Comparison of ENCODE assay signal across 8 cellular contexts in genomic region chr1:228141871-228142615, GRCh38. TPM values are rescaled to one million over a fixed set of nuclear protein-coding genes. Genes with fewer than 3 reads are reported as not detected.
DNase-seq lines count a peak whose midpoint lies in the region; ATAC-seq, FAIRE-seq and TF ChIP-seq lines count a peak whose summit lies in the region.

No MANE protein-coding gene starts in this region.

- H3K36me3 ChIP-seq in H7 (replicated peaks; ENCODE audit: control insufficient read depth, insufficient read depth, low read length) (no peaks in the 10 kb centered on the region), small intestine (ENCODE audit: control insufficient read depth in 2 of 2, insufficient read depth in 2 of 2, low read length in 2 of 2) (no peaks in the 10 kb centered on the region)

- peak overlapping the region; percentile 94 to 96 (median 95) for H3K4me3 Mint-ChIP-seq in T-cell

- H3K4me1 Mint-ChIP-seq in T-cell, result peaks cover 41 to 47% (median 46%) of the 10 kb centered on the region in 3 donors

- H3K4me3 ChIP-seq in H7 (ENCODE audit: insufficient read depth, low read depth, low read length) (no peak overlapping the region), fibroblast of pulmonary artery (replicated peaks; ENCODE audit: low read depth, low read length) (peak overlapping the region; percentile 91), small intestine (ENCODE audit: low read depth in 1 of 2, low read length in 2 of 2) (peak overlapping the region in 1 of 2 donors; percentile 81)

- FAIRE-seq in small intestine (lab: Jason Lieb, UNC), result no peak

- CTCF ChIA-PET in T-cell (lab: Charles Lee), result interaction anchor here in 1 of 2 donors (2.1 kb wide), 1 partner anchor 24 kb away, joined by 15 read pairs; the partner anchor contains the start of gene IBA57

- POLR2A ChIA-PET in T-cell (lab: Charles Lee), result interaction anchor here in 1 of 2 donors (0.6 kb wide), 1 partner anchor 21 kb away, joined by 4 read pairs; no protein-coding TSS in a partner anchor

- H3K9me3 ChIP-seq in small intestine (ENCODE audit: control insufficient read depth, low read depth), result no peaks in the 10 kb centered on the region

- no peaks in the 10 kb centered on the region for H3K27me3 Mint-ChIP-seq in T-cell

- H3K4me1 ChIP-seq in small intestine (ENCODE audit: control insufficient read depth in 2 of 2, insufficient read depth in 1 of 2, low read depth in 1 of 2, low read length in 1 of 2), result peaks cover 9 to 13% of the 10 kb centered on the region in 2 donors

- ATAC-seq in T-cell (replicated peaks in 1 of 4) (no peak), GM18502 (IDR thresholded peaks at IDR 0.05; ENCODE audit: poor library complexity, unreplicated experiment) (no peak), HG03439 (IDR thresholded peaks at IDR 0.05; ENCODE audit: unreplicated experiment) (no peak), HG03159 (IDR thresholded peaks at IDR 0.05; ENCODE audit: unreplicated experiment) (no peak)

- H3K27me3 ChIP-seq in H7 (ENCODE audit: control insufficient read depth, insufficient read depth, low read length) (no peaks in the 10 kb centered on the region), small intestine (ENCODE audit: control insufficient read depth in 2 of 2, insufficient read depth in 2 of 2, low read length in 2 of 2) (no peaks in the 10 kb centered on the region)

- peaks cover 3% of the 10 kb centered on the region for H3K36me3 Mint-ChIP-seq in T-cell

- H3K27ac Mint-ChIP-seq in T-cell, result peak overlapping the region; percentile 95 to 98

- no peaks in the 10 kb centered on the region for H3K9me3 Mint-ChIP-seq in T-cell

- DNase-seq in H7 (peak; percentile 43), T-cell (peak in 2 of 34 experiments; percentile 11 to 29), fibroblast of pulmonary artery (ENCODE audit: low read depth) (no peak), small intestine (peak; percentile 32), NCI-H1694 (lab: John Stamatoyannopoulos, UW) (no peak)

- H3K27ac ChIP-seq in small intestine (ENCODE audit: low read depth in 1 of 2, low read length in 1 of 2), result peak overlapping the region; percentile 99 to 100

- WGBS in small intestine, 3 donors, result 20 to 60% (median 29%) methylated on average over 19 to 21 of the region's 21 CpGs

- no peak for TF ChIP-seq CTCF in fibroblast of pulmonary artery (IDR thresholded peaks at IDR 0.05; ENCODE audit: low read length, missing control alignments)

RNA-seq across cellular contexts. Expression of gene GUK1, which starts 2.0 kb away (rescaled TPM):
- 216 and 224 TPM in 2 replicates for total RNA-seq in H7 (2014; rRNA removed; shearing (Covaris generic))
- 100 to 1,000 TPM; 201 to 318 (median 223) TPM for total RNA-seq in T-cell
- polyA plus RNA-seq in small intestine, result 100 to 1,000 TPM; 401 to 595 (median 519) TPM

RNA-seq across cellular contexts. Expression of gene GJC2, which starts 7.7 kb away (rescaled TPM):
- 1.7 TPM in 2 replicates for total RNA-seq in H7 (2014; rRNA removed; shearing (Covaris generic))
- 1 to 10 TPM; 1.1 to 3.1 (median 1.6) TPM for total RNA-seq in T-cell
- 1 to 10 TPM in 1 of 3 donors, under 1 TPM in 1, not detected in 1; 0.27 to 1.4 TPM for polyA plus RNA-seq in small intestine

RNA-seq across cellular contexts. Expression of gene IBA57, which starts 23.6 kb away (rescaled TPM):
- total RNA-seq in H7 (2014; rRNA removed; shearing (Covaris generic)), result 21.2 and 23.3 TPM in 2 replicates
- 10 to 100 TPM; 10.6 to 18.3 (median 12.6) TPM for total RNA-seq in T-cell
- 1 to 10 TPM; 2.0 to 7.1 (median 4.9) TPM for polyA plus RNA-seq in small intestine

RNA-seq across cellular contexts. Expression of gene MRPL55, which starts 32.9 kb away (rescaled TPM):
- total RNA-seq in H7 (2014; rRNA removed; shearing (Covaris generic)), result 109 and 172 TPM in 2 replicates
- 10 to 100 TPM; 49.7 to 63.5 (median 55.9) TPM for total RNA-seq in T-cell
- 100 to 1,000 TPM in 2 of 3 donors, 10 to 100 TPM in 1; 87.3 to 148 (median 106) TPM for polyA plus RNA-seq in small intestine

RNA-seq across cellular contexts. Expression of gene C1orf35, which starts 38.9 kb away (rescaled TPM):
- total RNA-seq in H7 (2014; rRNA removed; shearing (Covaris generic)), result 38.9 and 45.7 TPM in 2 replicates
- 10 to 100 TPM; 19.7 to 34.0 (median 32.3) TPM for total RNA-seq in T-cell
- polyA plus RNA-seq in small intestine, result 10 to 100 TPM; 15.4 to 18.1 (median 16.0) TPM

Comparison
In these comparisons a context has a peak if more than half of its experiments do, and no peak if none do; other contexts are left out.
1. DNase-seq: peak in H7 (single experiment) and small intestine (single experiment); none in fibroblast of pulmonary artery (single experiment) and NCI-H1694 (single experiment).